ENCODE assay signal across 14 cellular contexts in the genomic region with DNA sequence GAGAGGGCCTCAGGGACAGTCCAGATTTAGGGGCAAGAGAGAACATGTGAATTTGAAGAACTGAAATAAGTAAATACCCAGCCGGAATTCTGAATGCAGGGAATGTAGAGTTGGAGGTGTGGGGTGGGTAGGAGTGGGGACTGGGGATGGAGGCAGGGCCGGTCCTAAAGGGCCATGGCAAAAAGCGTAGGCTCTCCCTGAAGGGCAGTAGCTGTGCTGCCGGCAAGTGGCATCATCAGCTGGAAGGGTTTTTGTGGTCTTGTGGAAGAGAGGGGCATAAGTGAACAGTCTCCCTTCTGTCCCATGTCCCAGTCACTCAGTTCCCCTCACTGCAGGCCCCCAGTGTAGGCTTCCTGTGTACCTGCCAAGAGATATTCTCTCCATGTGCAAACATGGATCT.
A peak's percentile ranks its signal among the peaks of the same experiment; 100 is the strongest.
DNase-seq lines count a peak whose midpoint lies in the region; TF ChIP-seq lines count a peak whose summit lies in the region.
"Had no signal": no experiment of that assay in that cellular context is flagged by ENCODE, and none has a peak within 500 bp of the region (broad histone marks: within the 10 kb centered on the region; RNA-seq: fewer than 3 reads in every experiment).

No MANE protein-coding gene starts in this region.

- peaks cover 50% of the 10 kb centered on the region for H3K4me1 ChIP-seq in Karpas-422 (ENCODE audit: low read length)
- H3K4me1 ChIP-seq in Caco-2 = no peaks in the 10 kb centered on the region
- H3K4me1 ChIP-seq: HAP-1 had no signal

- H3K27ac ChIP-seq in Karpas-422 (ENCODE audit: low read length) = peak overlapping the region; percentile 75
- H3K27ac ChIP-seq in coronary artery = no peak overlapping the region

- H3K9me3 ChIP-seq in Karpas-422 (ENCODE audit: low read length) (peaks cover 6% of the 10 kb centered on the region), Caco-2 (peaks cover 8% of the 10 kb centered on the region; the same call in 1 of the 2 replicates)
- H3K9me3 ChIP-seq: HAP-1 had no signal

- H3K4me3 Mint-ChIP-seq in Caco-2 (ENCODE audit: unreplicated experiment) = no peak overlapping the region
- H3K4me3 Mint-ChIP-seq: CD4-positive, alpha-beta memory T cell; HFFc6 had no signal

- intact Hi-C loops in Caco-2 (cut with micrococcal nuclease; ENCODE audit: unreplicated experiment) = no loop called here

- H3K36me3 ChIP-seq in Karpas-422 (ENCODE audit: insufficient read depth, low read length) = peaks cover 24% of the 10 kb centered on the region
- no peaks in the 10 kb centered on the region for H3K36me3 ChIP-seq in Caco-2 (ENCODE audit: control insufficient read depth, insufficient read depth, low read length)

- BruUV-seq in Caco-2 (replicated peaks; lab: Mats Ljungman, UMichigan) = no TSS peak

- H3K27me3 Mint-ChIP-seq in Caco-2 (ENCODE audit: insufficient read depth, unreplicated experiment) = no peaks in the 10 kb centered on the region

- H3K4me3 ChIP-seq in Karpas-422 (ENCODE audit: low read length) = no peak overlapping the region
- no peak overlapping the region for H3K4me3 ChIP-seq in coronary artery
- H3K4me3 ChIP-seq in Caco-2 (ENCODE audit: low read depth, low read length) = no peak overlapping the region
- H3K4me3 ChIP-seq: HAP-1 had no signal

- H3K9me3 Mint-ChIP-seq in Caco-2 (ENCODE audit: unreplicated experiment) = peaks cover 15% of the 10 kb centered on the region

- POLR2A ChIA-PET in Caco-2 (lab: Charles Lee) = no interaction called here

- CTCF ChIA-PET in Caco-2 (lab: Charles Lee) = no interaction called here

- H3K27ac Mint-ChIP-seq in Caco-2 (ENCODE audit: unreplicated experiment) = no peak overlapping the region

- H3K27me3 ChIP-seq in Karpas-422 (ENCODE audit: low read length) = no peaks in the 10 kb centered on the region
- peaks cover 1% of the 10 kb centered on the region; the same call in 1 of the 2 replicates for H3K27me3 ChIP-seq in Caco-2 (replicated peaks; ENCODE audit: control insufficient read depth, insufficient read depth, low read length)

- no peaks in the 10 kb centered on the region for H3K4me1 Mint-ChIP-seq in Caco-2 (ENCODE audit: low read depth, unreplicated experiment)
- H3K4me1 Mint-ChIP-seq: CD4-positive, alpha-beta memory T cell had no signal

- H3K36me3 Mint-ChIP-seq in Caco-2 (ENCODE audit: insufficient read depth, unreplicated experiment) = peaks cover 31% of the 10 kb centered on the region

- TF ChIP-seq CTCF in coronary artery (IDR thresholded peaks at IDR 0.05) (no peak), Caco-2 (IDR thresholded peaks at IDR 0.05; ENCODE audit: insufficient read depth in 1 of 2, low read depth in 1 of 2, low read length in 1 of 2, severe bottlenecking in 1 of 2, unreplicated experiment in 1 of 2) (no peak)

- no peaks in the 10 kb centered on the region for H4K20me1 ChIP-seq in Karpas-422 (ENCODE audit: insufficient read depth, low read depth, low read length)

- no peaks in the 10 kb centered on the region for H3K79me2 ChIP-seq in Karpas-422 (ENCODE audit: low read length)

- no peak overlapping the region for H3K4me2 ChIP-seq in Karpas-422 (ENCODE audit: low read depth, low read length, poor library complexity, severe bottlenecking)

- no peaks in the 10 kb centered on the region for H3K9me2 ChIP-seq in Karpas-422 (replicated peaks; ENCODE audit: insufficient read depth, low read length)

- DNase-seq in Karpas-422 (no peak), coronary artery (ENCODE audit: low spot score) (peak; percentile 31), mesenteric fat pad (ENCODE audit: low spot score) (peak; percentile 79), NCI-H526 (lab: John Stamatoyannopoulos, UW) (no peak), NCI-H524 treated with DMSO at 0.1 percent for 48 hours (lab: John Stamatoyannopoulos, UW) (no peak), Caco-2 (no peak)
- DNase-seq: C1 segment of cervical spinal cord; CD4-positive, alpha-beta memory T cell; COR-L47; DMS153; DND-41; GOT3; HFFc6 had no signal

- H2AFZ ChIP-seq in Karpas-422 (ENCODE audit: low read length) = no peak overlapping the region

- H3K9ac ChIP-seq in Karpas-422 (ENCODE audit: low read length) = no peak overlapping the region

Comparison
In these comparisons a context has a peak if more than half of its experiments do, and no peak if none do; other contexts are left out.
1. DNase-seq: peak in coronary artery (single experiment) and mesenteric fat pad (single experiment); none in Karpas-422 (single experiment), NCI-H526 (0 of 2), NCI-H524 treated with DMSO at 0.1 percent for 48 hours (single experiment) and Caco-2 (0 of 2).